Comparison of ENCODE assay signal across 27 cellular contexts in genomic region chr9:11709567-11709966, GRCh38.
"Had no signal": no experiment of that assay in that cellular context is flagged by ENCODE, and none has a peak within 500 bp of the region (broad histone marks: within the 10 kb centered on the region; RNA-seq: fewer than 3 reads in every experiment).

No MANE protein-coding gene starts in this region.

- H3K4me3 ChIP-seq: stomach, suprapubic skin, testis, thoracic aorta, thyroid gland, tibial artery, tibial nerve, transverse colon, upper lobe of left lung, upper lobe of right lung, uterus, vagina had no signal

- H3K36me3 ChIP-seq: stomach, suprapubic skin, thoracic aorta, thyroid gland, tibial artery, tibial nerve, transverse colon, upper lobe of left lung, upper lobe of right lung, uterus, vagina had no signal

- ATAC-seq: stimulated activated effector memory CD8-positive, alpha-beta T cell treated with anti-CD3 and anti-CD28 coated beads, Interleukin-12 subunit alpha, Interleukin-12 subunit beta, amount 100 ng/mL, for 72 hours; stimulated activated memory B cell treated with anti-CD40 and anti-IgM and Interleukin-4, amounts not matched to agents 10 μg/mL and 1 μg/mL and 100 μg/mL, for 72 hours; stimulated activated naive B cell treated with anti-CD40 and anti-IgM and Interleukin-4, amounts not matched to agents 10 μg/mL and 1 μg/mL and 100 μg/mL, for 72 hours; stimulated activated naive CD8-positive, alpha-beta T cell treated with anti-CD3 and anti-CD28 coated beads, Interleukin-15, amount 100 ng/mL, for 72 hours; stimulated activated naive CD8-positive, alpha-beta T cell treated with anti-CD3 and anti-CD28 coated beads, Interleukin-15, Interleukin-2, amounts not matched to agents 100 U/mL and 50 U/mL, for 24 hours; upper lobe of right lung had no signal

- DNase-seq: stimulated activated CD4-positive, alpha-beta T cell treated with anti-CD3 and anti-CD28 coated beads, Interleukin-2, amount 100 ng/mL, for 48 hours; stimulated activated CD4-positive, alpha-beta T cell treated with anti-CD3 and anti-CD28 coated beads, Interleukin-4, amount 100 ng/mL, for 1 hour; stimulated activated CD4-positive, alpha-beta T cell treated with anti-CD3 and anti-CD28 coated beads, Interleukin-4, amount 100 ng/mL, for 24 hours; stimulated activated CD4-positive, alpha-beta T cell treated with anti-CD3 and anti-CD28 coated beads, Interleukin-4, amount 100 ng/mL, for 4 hours; stimulated activated CD8-positive, alpha-beta memory T cell treated with anti-CD3 and anti-CD28 coated beads, Interleukin-4, amount 100 ng/mL, for 48 hours; stimulated activated naive B cell treated with anti-CD40 and anti-IgM and Interleukin-4, amounts not matched to agents 10 μg/mL and 1 μg/mL and 100 μg/mL, for 72 hours; stimulated activated naive CD4-positive, alpha-beta T cell; stimulated activated naive CD4-positive, alpha-beta T cell treated with Interleukin-2 at 50 U/mL for 16 hours; stimulated activated naive CD8-positive, alpha-beta T cell treated with anti-CD3 and anti-CD28 coated beads, Interleukin-15, amount 100 ng/mL, for 72 hours; stimulated activated naive CD8-positive, alpha-beta T cell treated with anti-CD3 and anti-CD28 coated beads, Interleukin-15, Interleukin-2, amounts not matched to agents 100 U/mL and 50 U/mL, for 24 hours; stomach; substantia nigra; testis; thyroid gland; tibial artery; transverse colon; trophoblast cell; upper lobe of left lung; upper lobe of right lung; uterus had no signal

- H3K9me3 ChIP-seq: stomach, testis, thoracic aorta, thyroid gland, tibial artery, tibial nerve, upper lobe of right lung, uterus, vagina had no signal

- H3K27me3 ChIP-seq: stomach, suprapubic skin, testis, thyroid gland, tibial artery, tibial nerve, transverse colon, upper lobe of left lung, upper lobe of right lung, uterus, vagina had no signal

- H3K4me1 ChIP-seq: stomach, suprapubic skin, testis, thyroid gland, tibial artery, tibial nerve, transverse colon, upper lobe of left lung, upper lobe of right lung, uterus, vagina had no signal

- FAIRE-seq: urothelium cell line had no signal

- H3K27ac ChIP-seq: stomach, suprapubic skin, testis, thoracic aorta, thyroid gland, tibial artery, tibial nerve, transverse colon, upper lobe of left lung, upper lobe of right lung, uterus, vagina had no signal
